Comparison of ENCODE assay signal across 21 cellular contexts in the genomic region with DNA sequence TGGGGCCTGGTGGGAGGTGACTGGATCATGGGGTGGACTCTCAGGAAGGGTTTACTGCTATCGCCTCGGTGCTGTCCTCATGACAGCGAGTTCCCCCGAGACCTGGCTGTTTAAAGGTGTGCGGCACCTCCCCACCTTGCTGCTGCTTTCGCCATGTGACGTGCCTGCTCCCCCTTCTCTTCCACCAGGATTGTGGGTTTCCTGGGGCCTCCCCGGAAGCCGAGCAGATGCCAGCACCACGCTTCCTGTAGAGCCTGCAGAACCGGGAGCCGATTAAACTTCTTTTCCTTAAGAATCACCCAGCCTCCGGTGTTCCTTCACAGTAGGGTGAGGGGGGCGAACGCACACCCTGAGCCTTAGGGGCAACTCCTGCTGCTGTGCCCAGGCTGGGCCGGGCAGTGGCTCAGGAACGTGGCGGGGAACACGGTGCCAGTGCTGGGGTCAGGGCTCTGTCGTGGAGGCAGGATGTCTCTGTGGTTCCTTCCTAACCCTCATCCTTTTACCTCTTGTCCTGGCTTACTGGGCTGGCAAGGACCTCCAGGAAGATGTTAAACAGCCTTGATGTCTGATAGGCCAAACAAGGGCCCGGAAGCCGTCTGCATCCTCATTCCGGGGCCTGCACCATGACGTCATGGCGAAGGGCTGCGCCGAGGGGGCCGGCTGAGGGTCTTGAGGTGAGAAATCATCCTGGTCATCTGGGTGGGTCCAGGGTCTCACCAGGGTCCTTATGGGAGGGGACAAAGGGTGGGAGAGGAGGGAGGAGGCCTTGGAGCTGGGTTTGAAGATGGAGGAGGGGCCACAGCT. TPM values are rescaled to one million over a fixed set of nuclear protein-coding genes. Genes with fewer than 3 reads are reported as not detected.
DNase-seq lines count a peak whose midpoint lies in the region; ATAC-seq, FAIRE-seq and TF ChIP-seq lines count a peak whose summit lies in the region.
"Had no signal": no experiment of that assay in that cellular context is flagged by ENCODE, and none has a peak within 500 bp of the region (broad histone marks: within the 10 kb centered on the region; RNA-seq: fewer than 3 reads in every experiment).

No MANE protein-coding gene starts in this region.

- no peak overlapping the region for H3K27ac ChIP-seq in HepG2 (ENCODE audit: extremely low read length, insufficient read depth, low read length)
- no peak overlapping the region for H3K27ac ChIP-seq in right lobe of liver
- no peak overlapping the region for H3K27ac ChIP-seq in kidney (ENCODE audit: low read depth in 2 of 2, low read length in 2 of 2)
- H3K27ac ChIP-seq: vagina had no signal

- FAIRE-seq in HepG2 (lab: Jason Lieb, UNC) (no peak), kidney (lab: Jason Lieb, UNC) (no peak)
- FAIRE-seq: colon, D721Med, islet of Langerhans had no signal

- TF ChIP-seq EP300 in HepG2 (IDR thresholded peaks at IDR 0.05; ENCODE audit: low read depth in 2 of 2, low read length in 2 of 2) = no peak
- TF ChIP-seq EP300 in HepG2 (CRISPR knock-in tag; IDR thresholded peaks at IDR 0.05; ENCODE audit: borderline replicate concordance) = no peak

- H3K27me3 ChIP-seq in HepG2 (ENCODE audit: control insufficient read depth in 1 of 2, insufficient read depth in 2 of 2, low read length in 2 of 2) (peaks cover 0 to 8% of the 10 kb centered on the region in 2 experiments; a peak in 1 of 5 replicates), right lobe of liver (no peaks in the 10 kb centered on the region)
- H3K27me3 ChIP-seq: vagina had no signal

- H4K20me1 ChIP-seq in HepG2 (ENCODE audit: insufficient read depth, low read length) = no peaks in the 10 kb centered on the region

- H3K4me2 ChIP-seq in HepG2 (ENCODE audit: low read depth, low read length) = no peak overlapping the region

- WGBS in HepG2 (ENCODE audit: low lambda C conversion rate) = 81% methylated on average over 28 of the region's 28 CpGs
- 73% methylated on average over 9 of the region's 28 CpGs for WGBS in right lobe of liver (ENCODE audit: insufficient coverage, low coverage, low lambda C conversion rate, missing lambda C conversion rate)

- H3K4me3 ChIP-seq in HepG2 (replicated peaks in 1 of 3; ENCODE audit: insufficient read depth in 1 of 3, low read depth in 2 of 3, low read length in 3 of 3) (no peak overlapping the region), right lobe of liver (no peak overlapping the region), kidney (ENCODE audit: low read length in 2 of 2) (no peak overlapping the region)
- H3K4me3 ChIP-seq: vagina had no signal

- TF ChIP-seq POLR2A in HepG2 (IDR thresholded peaks at IDR 0.05; ENCODE audit: insufficient read depth in 1 of 2, low read depth in 2 of 2, low read length in 2 of 2) = no peak
- no peak for TF ChIP-seq POLR2A in right lobe of liver (IDR thresholded peaks at IDR 0.05)

- POLR2A ChIA-PET in HepG2 (lab: Yijun Ruan, JAX) = interaction anchor here (1.1 kb wide), 1 partner anchor 13 kb away, joined by 5 read pairs; the partner anchor contains the start of gene NEU4

- TF ChIP-seq RAD21 in HepG2 (CRISPR knock-in tag; IDR thresholded peaks at IDR 0.05) = no peak

- intact Hi-C loops in HepG2 (cut with micrococcal nuclease; ENCODE audit: unreplicated experiment) = no loop called here
- intact Hi-C loops in right lobe of liver (cut with DNase I) = no loop called here
- intact Hi-C loops in kidney (cut with DNase I) = no loop called here

- H2AFZ ChIP-seq in HepG2 (ENCODE audit: low read length) = no peak overlapping the region

- H3K9me3 ChIP-seq in HepG2 (ENCODE audit: low read length) = peaks cover 1% of the 10 kb centered on the region
- H3K9me3 ChIP-seq in right lobe of liver = no peaks in the 10 kb centered on the region
- peaks cover under 1% of the 10 kb centered on the region in 2 donors for H3K9me3 ChIP-seq in kidney (ENCODE audit: control insufficient read depth in 1 of 2, low read length in 2 of 2)
- H3K9me3 ChIP-seq: vagina had no signal

- in situ Hi-C loops in HepG2 (cut with HindIII; ENCODE audit: extremely low pct_ligation_motif_present, low pct_unique_long_range_greater_than_20kb) = no loop called here

- ATAC-seq in HepG2 (no peak), right lobe of liver (no peak), HG03108 (IDR thresholded peaks at IDR 0.05; ENCODE audit: unreplicated experiment) (no peak)

- H3K36me3 ChIP-seq in HepG2 (replicated peaks in 1 of 2; ENCODE audit: control insufficient read depth in 1 of 2, insufficient read depth in 2 of 2, low read length in 2 of 2) (no peaks in the 10 kb centered on the region), right lobe of liver (no peaks in the 10 kb centered on the region), kidney (ENCODE audit: control insufficient read depth in 1 of 2, insufficient read depth in 2 of 2, low read length in 2 of 2) (no peaks in the 10 kb centered on the region)
- H3K36me3 ChIP-seq: vagina had no signal

- H3K4me1 ChIP-seq in HepG2 (ENCODE audit: insufficient read depth, low read length) = peaks cover 27% of the 10 kb centered on the region
- H3K4me1 ChIP-seq in right lobe of liver = peaks cover 0 to 10% (median 4%) of the 10 kb centered on the region in 4 donors
- H3K4me1 ChIP-seq in kidney (ENCODE audit: control insufficient read depth in 1 of 2, insufficient read depth in 1 of 2, low read depth in 1 of 2, low read length in 2 of 2) = no peaks in the 10 kb centered on the region
- H3K4me1 ChIP-seq: vagina had no signal

- H3K9ac ChIP-seq in HepG2 (ENCODE audit: insufficient read depth, low read depth, low read length) = no peak overlapping the region
- H3K9ac ChIP-seq in kidney (ENCODE audit: low read length in 2 of 2) = no peak overlapping the region

- BruUV-seq in HepG2 (replicated peaks; lab: Mats Ljungman, UMichigan) = no TSS peak

- no peaks in the 10 kb centered on the region for H3K79me2 ChIP-seq in HepG2 (ENCODE audit: insufficient read depth, low read length)

- TF ChIP-seq CTCF in HepG2 (CRISPR knock-in tag; IDR thresholded peaks at IDR 0.05) (no peak), right lobe of liver (IDR thresholded peaks at IDR 0.05) (no peak), kidney (IDR thresholded peaks at IDR 0.05; ENCODE audit: borderline replicate concordance, extremely low read depth, insufficient read depth) (no peak)

- no peak for DNase-seq in HepG2 (ENCODE audit: low spot score)
- DNase-seq in right lobe of liver = no peak
- peak; percentile 23 to 37 for DNase-seq in activated T-cell treated with anti-CD3 and anti-CD28 coated beads, Interleukin-2, amount 50 U/mL, for 48 hours
- DNase-seq in kidney = peak; percentile 54
- peak; percentile 40 for DNase-seq in ureter (ENCODE audit: low spot score)
- no peak for DNase-seq in NCI-H1417 (lab: John Stamatoyannopoulos, UW)
- DNase-seq in DMS53 (lab: John Stamatoyannopoulos, UW) = no peak
- DNase-seq: activated CD4-positive, alpha-beta T cell treated with anti-CD3 and anti-CD28 coated beads for 1 hour; anterior cingulate cortex; NCI-H1092; RPMI8226; stimulated activated naive CD4-positive, alpha-beta T cell had no signal

- CTCF ChIA-PET in HepG2 (lab: Yijun Ruan, JAX; ENCODE audit: low intra/inter-chr PET ratio, low total read pairs) = no interaction called here

RNA-seq across cellular contexts. Expression of gene NEU4, which starts 12.7 kb away (rescaled TPM):
- total RNA-seq in HepG2 (2016; rRNA removed; fragmentation: Illumina TruSeq; extraction: Trizol) = 104 and 107 TPM in 2 replicates
- 27.0 and 30.1 TPM in 2 replicates for total RNA-seq in HepG2 (2016; cell fraction: cytosol; rRNA removed; fragmentation: Illumina TruSeq; extraction: Trizol; ENCODE audit: low read depth)
- 108 and 118 TPM in 2 replicates for total RNA-seq in HepG2 (2016; cell fraction: insoluble cytoplasmic fraction; rRNA removed; fragmentation: Illumina TruSeq; extraction: Trizol)
- 67.8 and 70.6 TPM in 2 replicates for total RNA-seq in HepG2 (2016; cell fraction: membrane; rRNA removed; fragmentation: Illumina TruSeq; extraction: Trizol)
- 43.9 and 53.0 TPM in 2 replicates for total RNA-seq in HepG2 (2016; cell fraction: nucleus; rRNA removed; fragmentation: Illumina TruSeq; extraction: Trizol)
- 53.5 and 71.4 TPM in 2 replicates for polyA plus RNA-seq in HepG2 (2011; rRNA removed)
- 52.8 and 126 TPM in 2 replicates for polyA plus RNA-seq in HepG2 (2011; cell fraction: cytosol; rRNA removed)
- polyA plus RNA-seq in HepG2 (2011; cell fraction: nucleus; rRNA removed) = 167 and 187 TPM in 2 replicates
- polyA plus RNA-seq in HepG2 (2012) = 34.5 and 40.6 TPM in 2 replicates
- polyA plus RNA-seq in HepG2 (2016; cell fraction: cytosol; fragmentation: Illumina TruSeq; extraction: Trizol; ENCODE audit: low read depth) = 23.8 and 25.7 TPM in 2 replicates
- polyA plus RNA-seq in HepG2 (2016; cell fraction: insoluble cytoplasmic fraction; fragmentation: Illumina TruSeq; extraction: Trizol; ENCODE audit: low read depth) = 96.8 and 121 TPM in 2 replicates
- 48.5 and 51.3 TPM in 2 replicates for polyA plus RNA-seq in HepG2 (2016; cell fraction: membrane; fragmentation: Illumina TruSeq; extraction: Trizol; ENCODE audit: low read depth)
- polyA plus RNA-seq in HepG2 (2016; cell fraction: nucleus; fragmentation: Illumina TruSeq; extraction: Trizol; ENCODE audit: insufficient read depth, low read depth) = 84.0 and 95.2 TPM in 2 replicates
- polyA minus RNA-seq in HepG2 (2011; rRNA and poly(A)+ RNA removed; ENCODE audit: low replicate concordance) = 114 TPM in 1 of 2 replicates, not detected in the other
- polyA minus RNA-seq in HepG2 (2011; cell fraction: cytosol; rRNA and poly(A)+ RNA removed) = 45.5 and 50.7 TPM in 2 replicates
- 32.4 and 35.0 TPM in 2 replicates for polyA minus RNA-seq in HepG2 (2011; cell fraction: nucleus; rRNA and poly(A)+ RNA removed)
- total RNA-seq in right lobe of liver = 10 to 100 TPM; 16.8 to 87.1 (median 76.2) TPM
- total RNA-seq in kidney = 0.76 TPM
- 2.8 TPM for polyA plus RNA-seq in kidney (ENCODE audit: insufficient read depth, low read depth, low replicate concordance)
- total RNA-seq in ureter = 0.49 TPM
- total RNA-seq: osteocyte, vagina had no signal
- polyA plus RNA-seq: IgD-negative memory B cell had no signal

RNA-seq across cellular contexts. Expression of gene PDCD1, which starts 37.0 kb away (rescaled TPM):
- total RNA-seq in HepG2 (2016; rRNA removed; fragmentation: Illumina TruSeq; extraction: Trizol) (not detected in 2 replicates), right lobe of liver (under 1 TPM in 3 of 6 experiments, not detected in 3; 0.19 to 0.61 (median 0.20) TPM), kidney (1.6 TPM), ureter (0.57 TPM)
- not detected in 2 replicates for total RNA-seq in HepG2 (2016; cell fraction: cytosol; rRNA removed; fragmentation: Illumina TruSeq; extraction: Trizol; ENCODE audit: low read depth)
- total RNA-seq in HepG2 (2016; cell fraction: insoluble cytoplasmic fraction; rRNA removed; fragmentation: Illumina TruSeq; extraction: Trizol) = 0.11 TPM in 1 of 2 replicates, not detected in the other
- total RNA-seq in HepG2 (2016; cell fraction: membrane; rRNA removed; fragmentation: Illumina TruSeq; extraction: Trizol) = 0.09 TPM in 1 of 2 replicates, not detected in the other
- 0.59 TPM in 1 of 2 replicates, not detected in the other for total RNA-seq in HepG2 (2016; cell fraction: nucleus; rRNA removed; fragmentation: Illumina TruSeq; extraction: Trizol)
- polyA plus RNA-seq in HepG2 (2011; rRNA removed) (0.04 and 0.31 TPM in 2 replicates), kidney (ENCODE audit: insufficient read depth, low read depth, low replicate concordance) (0.49 TPM)
- polyA plus RNA-seq in HepG2 (2011; cell fraction: cytosol; rRNA removed) = 0.15 and 0.24 TPM in 2 replicates
- polyA plus RNA-seq in HepG2 (2011; cell fraction: nucleus; rRNA removed) = 0.18 and 0.19 TPM in 2 replicates
- polyA plus RNA-seq in HepG2 (2012) = not detected in 2 replicates
- polyA plus RNA-seq in HepG2 (2016; cell fraction: cytosol; fragmentation: Illumina TruSeq; extraction: Trizol; ENCODE audit: low read depth) = 0.41 TPM in 1 of 2 replicates, not detected in the other
- not detected in 2 replicates for polyA plus RNA-seq in HepG2 (2016; cell fraction: insoluble cytoplasmic fraction; fragmentation: Illumina TruSeq; extraction: Trizol; ENCODE audit: low read depth)
- not detected in 2 replicates for polyA plus RNA-seq in HepG2 (2016; cell fraction: membrane; fragmentation: Illumina TruSeq; extraction: Trizol; ENCODE audit: low read depth)
- polyA plus RNA-seq in HepG2 (2016; cell fraction: nucleus; fragmentation: Illumina TruSeq; extraction: Trizol; ENCODE audit: insufficient read depth, low read depth) = not detected in 2 replicates
- polyA minus RNA-seq in HepG2 (2011; rRNA and poly(A)+ RNA removed; ENCODE audit: low replicate concordance) = 0.70 TPM in 1 of 2 replicates, not detected in the other
- polyA minus RNA-seq in HepG2 (2011; cell fraction: cytosol; rRNA and poly(A)+ RNA removed) = not detected in 2 replicates
- polyA minus RNA-seq in HepG2 (2011; cell fraction: nucleus; rRNA and poly(A)+ RNA removed) = not detected in 2 replicates
- total RNA-seq: glomerular endothelial cell, osteocyte had no signal

RNA-seq across cellular contexts. Expression of gene GAL3ST2, which starts 45.0 kb away (rescaled TPM):
- 0.20 and 0.72 TPM in 2 replicates for total RNA-seq in HepG2 (2016; rRNA removed; fragmentation: Illumina TruSeq; extraction: Trizol)
- 0.30 TPM in 1 of 2 replicates, not detected in the other for total RNA-seq in HepG2 (2016; cell fraction: cytosol; rRNA removed; fragmentation: Illumina TruSeq; extraction: Trizol; ENCODE audit: low read depth)
- 0.32 and 0.36 TPM in 2 replicates for total RNA-seq in HepG2 (2016; cell fraction: insoluble cytoplasmic fraction; rRNA removed; fragmentation: Illumina TruSeq; extraction: Trizol)
- 0.34 and 0.52 TPM in 2 replicates for total RNA-seq in HepG2 (2016; cell fraction: membrane; rRNA removed; fragmentation: Illumina TruSeq; extraction: Trizol)
- 0.72 and 0.75 TPM in 2 replicates for total RNA-seq in HepG2 (2016; cell fraction: nucleus; rRNA removed; fragmentation: Illumina TruSeq; extraction: Trizol)
- 0.17 and 0.30 TPM in 2 replicates for polyA plus RNA-seq in HepG2 (2011; rRNA removed)
- 0.14 and 0.27 TPM in 2 replicates for polyA plus RNA-seq in HepG2 (2011; cell fraction: cytosol; rRNA removed)
- polyA plus RNA-seq in HepG2 (2011; cell fraction: nucleus; rRNA removed) = 4.0 and 5.9 TPM in 2 replicates
- polyA plus RNA-seq in HepG2 (2012) = 0.87 and 1.1 TPM in 2 replicates
- 0.07 TPM in 1 of 2 replicates, not detected in the other for polyA plus RNA-seq in HepG2 (2016; cell fraction: cytosol; fragmentation: Illumina TruSeq; extraction: Trizol; ENCODE audit: low read depth)
- 0.29 and 0.79 TPM in 2 replicates for polyA plus RNA-seq in HepG2 (2016; cell fraction: insoluble cytoplasmic fraction; fragmentation: Illumina TruSeq; extraction: Trizol; ENCODE audit: low read depth)
- 0.31 and 0.40 TPM in 2 replicates for polyA plus RNA-seq in HepG2 (2016; cell fraction: membrane; fragmentation: Illumina TruSeq; extraction: Trizol; ENCODE audit: low read depth)
- 2.5 and 3.4 TPM in 2 replicates for polyA plus RNA-seq in HepG2 (2016; cell fraction: nucleus; fragmentation: Illumina TruSeq; extraction: Trizol; ENCODE audit: insufficient read depth, low read depth)
- 2.6 TPM in 1 of 2 replicates, not detected in the other for polyA minus RNA-seq in HepG2 (2011; rRNA and poly(A)+ RNA removed; ENCODE audit: low replicate concordance)
- polyA minus RNA-seq in HepG2 (2011; cell fraction: cytosol; rRNA and poly(A)+ RNA removed) = 1.1 and 1.4 TPM in 2 replicates
- polyA minus RNA-seq in HepG2 (2011; cell fraction: nucleus; rRNA and poly(A)+ RNA removed) = 1.9 and 2.1 TPM in 2 replicates
- under 1 TPM in 3 of 6 experiments, not detected in 3; 0.53 to 0.83 (median 0.70) TPM for total RNA-seq in right lobe of liver
- 0.19 TPM for total RNA-seq in kidney
- polyA plus RNA-seq in kidney (ENCODE audit: insufficient read depth, low read depth, low replicate concordance) = 0.39 TPM
- 0.47 TPM for total RNA-seq in ureter
- total RNA-seq: glomerular endothelial cell had no signal
- polyA plus RNA-seq: IgD-negative memory B cell had no signal

RNA-seq across cellular contexts. Expression of gene RTP5, which starts 47.9 kb away (rescaled TPM):
- total RNA-seq in HepG2 (2016; rRNA removed; fragmentation: Illumina TruSeq; extraction: Trizol) (not detected in 2 replicates), right lobe of liver (not detected), kidney (0.13 TPM), ureter (0.21 TPM)
- not detected in 2 replicates for total RNA-seq in HepG2 (2016; cell fraction: cytosol; rRNA removed; fragmentation: Illumina TruSeq; extraction: Trizol; ENCODE audit: low read depth)
- not detected in 2 replicates for total RNA-seq in HepG2 (2016; cell fraction: insoluble cytoplasmic fraction; rRNA removed; fragmentation: Illumina TruSeq; extraction: Trizol)
- total RNA-seq in HepG2 (2016; cell fraction: membrane; rRNA removed; fragmentation: Illumina TruSeq; extraction: Trizol) = not detected in 2 replicates
- not detected in 2 replicates for total RNA-seq in HepG2 (2016; cell fraction: nucleus; rRNA removed; fragmentation: Illumina TruSeq; extraction: Trizol)
- polyA plus RNA-seq in HepG2 (2011; rRNA removed) (not detected in 2 replicates), kidney (ENCODE audit: insufficient read depth, low read depth, low replicate concordance) (not detected)
- polyA plus RNA-seq in HepG2 (2011; cell fraction: cytosol; rRNA removed) = not detected in 2 replicates
- not detected in 2 replicates for polyA plus RNA-seq in HepG2 (2011; cell fraction: nucleus; rRNA removed)
- not detected in 2 replicates for polyA plus RNA-seq in HepG2 (2012)
- polyA plus RNA-seq in HepG2 (2016; cell fraction: cytosol; fragmentation: Illumina TruSeq; extraction: Trizol; ENCODE audit: low read depth) = not detected in 2 replicates
- not detected in 2 replicates for polyA plus RNA-seq in HepG2 (2016; cell fraction: insoluble cytoplasmic fraction; fragmentation: Illumina TruSeq; extraction: Trizol; ENCODE audit: low read depth)
- polyA plus RNA-seq in HepG2 (2016; cell fraction: membrane; fragmentation: Illumina TruSeq; extraction: Trizol; ENCODE audit: low read depth) = not detected in 2 replicates
- not detected in 2 replicates for polyA plus RNA-seq in HepG2 (2016; cell fraction: nucleus; fragmentation: Illumina TruSeq; extraction: Trizol; ENCODE audit: insufficient read depth, low read depth)
- polyA minus RNA-seq in HepG2 (2011; rRNA and poly(A)+ RNA removed; ENCODE audit: low replicate concordance) = not detected in 2 replicates
- polyA minus RNA-seq in HepG2 (2011; cell fraction: cytosol; rRNA and poly(A)+ RNA removed) = not detected in 2 replicates
- not detected in 2 replicates for polyA minus RNA-seq in HepG2 (2011; cell fraction: nucleus; rRNA and poly(A)+ RNA removed)
- total RNA-seq: activated T-helper 1 cell treated with anti-CD3 and anti-CD28 coated beads, Interleukin-12 subunit alpha, Interleukin-12 subunit beta, Interleukin-2, Interleukin-4 antibody, amounts not matched to agents 30 ng/mL and 10 ng/mL and 1 ng/mL, durations not matched to agents 14 hours and 24 hours and 36 hours; glomerular endothelial cell; osteocyte; vagina had no signal
- polyA plus RNA-seq: IgD-negative memory B cell had no signal

Comparison
In these comparisons a context has a peak if more than half of its experiments do, and no peak if none do; other contexts are left out.
1. DNase-seq: peak in activated T-cell treated with anti-CD3 and anti-CD28 coated beads, Interleukin-2, amount 50 U/mL, for 48 hours (2 of 2), kidney (single experiment) and ureter (single experiment); none in HepG2 (single experiment), right lobe of liver (0 of 3), NCI-H1417 (0 of 3) and DMS53 (single experiment).
2. RNA of gene NEU4, which starts 12.7 kb away (total RNA-seq): 27.0 to 118 TPM in HepG2 and 16.8 to 87.1 TPM in right lobe of liver; 0.76 TPM in kidney (single experiment) and 0.49 TPM in ureter (single experiment); every median in the first group is over 10 times any median in the second.